9 cellular contexts compared by ENCODE assay signal in the genomic region with DNA sequence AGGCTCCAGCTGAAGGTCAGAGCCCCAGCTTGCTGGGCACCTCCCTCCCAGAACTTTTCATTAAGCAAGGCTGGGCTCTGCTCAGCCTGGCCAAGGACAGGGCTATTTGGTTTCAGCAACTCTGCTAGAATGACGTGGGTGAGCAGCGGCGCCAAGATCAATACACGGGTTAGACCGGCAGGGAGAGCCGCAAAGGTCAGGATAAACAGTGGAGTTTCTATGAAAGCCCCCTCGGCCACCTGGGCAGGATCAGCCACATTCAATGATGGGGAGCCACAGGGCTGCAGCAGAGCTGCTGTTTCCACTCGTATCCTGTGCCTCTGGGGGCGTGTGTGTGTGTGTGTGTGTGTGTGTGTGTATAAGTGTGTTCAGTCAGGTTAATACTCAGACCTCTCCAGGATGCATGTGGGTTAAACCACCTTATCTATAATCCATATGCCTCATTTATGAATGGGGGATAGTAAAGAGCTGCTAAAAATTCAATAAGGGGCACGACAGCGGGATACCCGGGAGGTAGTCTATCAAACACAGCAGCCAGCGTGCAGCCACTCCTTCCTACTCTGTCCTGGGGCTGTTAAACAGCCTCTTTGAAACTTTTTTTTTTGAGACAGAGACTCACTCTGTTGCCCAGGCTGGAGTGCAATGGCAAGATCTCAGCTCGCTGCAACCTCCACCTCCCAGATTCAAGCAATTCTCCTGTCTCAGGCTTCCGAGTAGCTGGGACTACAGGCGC. TPM values are rescaled to one million over a fixed set of nuclear protein-coding genes. Genes with fewer than 3 reads are reported as not detected.
DNase-seq lines count a peak whose midpoint lies in the region; ATAC-seq and TF ChIP-seq lines count a peak whose summit lies in the region.
"Had no signal": no experiment of that assay in that cellular context is flagged by ENCODE, and none has a peak within 500 bp of the region (broad histone marks: within the 10 kb centered on the region; RNA-seq: fewer than 3 reads in every experiment).

No MANE protein-coding gene starts in this region.

- H3K27ac Mint-ChIP-seq in CD4-positive, CD25-positive, alpha-beta regulatory T cell = peak overlapping the region; percentile 72 to 93 (median 89)
- no peak overlapping the region for H3K27ac Mint-ChIP-seq in endothelial cell (ENCODE audit: unreplicated experiment)

- H3K9me3 Mint-ChIP-seq in CD4-positive, CD25-positive, alpha-beta regulatory T cell = no peaks in the 10 kb centered on the region
- H3K9me3 Mint-ChIP-seq in endothelial cell (ENCODE audit: unreplicated experiment) = no peaks in the 10 kb centered on the region

- no peaks in the 10 kb centered on the region for H3K27me3 ChIP-seq in CD4-positive, CD25-positive, alpha-beta regulatory T cell (ENCODE audit: control insufficient read depth, insufficient read depth, low read length)
- no peaks in the 10 kb centered on the region for H3K27me3 ChIP-seq in neutrophil

- ATAC-seq in CD4-positive, CD25-positive, alpha-beta regulatory T cell (ENCODE audit: low read depth in 2 of 2) = peak; percentile 72 to 73
- ATAC-seq in HG03196 (IDR thresholded peaks at IDR 0.05; ENCODE audit: unreplicated experiment) = no peak
- ATAC-seq: GM12878 had no signal

- H3K4me1 ChIP-seq in CD4-positive, CD25-positive, alpha-beta regulatory T cell (ENCODE audit: control insufficient read depth, insufficient read depth, low read length, poor library complexity, severe bottlenecking) = peaks cover 91% of the 10 kb centered on the region
- H3K4me1 ChIP-seq in neutrophil (ENCODE audit: control insufficient read depth in 1 of 2, insufficient read depth in 1 of 2, low read depth in 1 of 2, low read length in 1 of 2) = peaks cover 68 to 91% of the 10 kb centered on the region in 2 experiments

- H3K4me1 Mint-ChIP-seq in CD4-positive, CD25-positive, alpha-beta regulatory T cell = peaks cover 26 to 95% (median 68%) of the 10 kb centered on the region in 4 donors
- H3K4me1 Mint-ChIP-seq in endothelial cell (ENCODE audit: unreplicated experiment) = peaks cover 79% of the 10 kb centered on the region

- no peaks in the 10 kb centered on the region for H3K27me3 Mint-ChIP-seq in CD4-positive, CD25-positive, alpha-beta regulatory T cell
- peaks cover 12% of the 10 kb centered on the region for H3K27me3 Mint-ChIP-seq in endothelial cell (ENCODE audit: unreplicated experiment)

- H3K4me3 ChIP-seq in CD4-positive, CD25-positive, alpha-beta regulatory T cell (ENCODE audit: low read depth, low read length) = peak overlapping the region; percentile 32
- no peak overlapping the region for H3K4me3 ChIP-seq in neutrophil (ENCODE audit: low read depth in 1 of 2, low read length in 1 of 2)
- H3K4me3 ChIP-seq: GM12878 had no signal

- H3K36me3 ChIP-seq in CD4-positive, CD25-positive, alpha-beta regulatory T cell (ENCODE audit: control insufficient read depth, insufficient read depth, low read length) = peaks cover 19% of the 10 kb centered on the region
- peaks cover 32% of the 10 kb centered on the region for H3K36me3 ChIP-seq in neutrophil

- H3K9me3 ChIP-seq in CD4-positive, CD25-positive, alpha-beta regulatory T cell (ENCODE audit: control insufficient read depth in 2 of 2, low read length in 2 of 2) = no peaks in the 10 kb centered on the region
- H3K9me3 ChIP-seq in neutrophil = no peaks in the 10 kb centered on the region

- no peak for TF ChIP-seq CTCF in endothelial cell (IDR thresholded peaks at IDR 0.05; ENCODE audit: unreplicated experiment)
- no peak for TF ChIP-seq CTCF in neutrophil (IDR thresholded peaks at IDR 0.05)
- TF ChIP-seq CTCF in GM13976 (IDR thresholded peaks at IDR 0.05; ENCODE audit: borderline replicate concordance, control extremely low read depth, extremely low read depth, insufficient read depth, missing control alignments) = no peak

- H3K27ac ChIP-seq in CD4-positive, CD25-positive, alpha-beta regulatory T cell (ENCODE audit: insufficient read depth, low read length, poor library complexity, severe bottlenecking) = peak overlapping the region; percentile 78
- H3K27ac ChIP-seq in neutrophil = peak overlapping the region; percentile 91

- peaks cover 23% of the 10 kb centered on the region for H3K36me3 Mint-ChIP-seq in CD4-positive, CD25-positive, alpha-beta regulatory T cell
- H3K36me3 Mint-ChIP-seq in endothelial cell (ENCODE audit: low read depth, unreplicated experiment) = peaks cover 24% of the 10 kb centered on the region

- peak overlapping the region; percentile 80 to 90 (median 84) for H3K4me3 Mint-ChIP-seq in CD4-positive, CD25-positive, alpha-beta regulatory T cell
- H3K4me3 Mint-ChIP-seq in endothelial cell (ENCODE audit: unreplicated experiment) = peak overlapping the region; percentile 7

- DNase-seq in CD4-positive, CD25-positive, alpha-beta regulatory T cell = peak in 2 of 3 donors; percentile 67 to 77
- peak; percentile 87 for DNase-seq in SHP77 treated with DMSO at 0.1 percent for 48 hours (lab: John Stamatoyannopoulos, UW)
- no peak for DNase-seq in endothelial cell (ENCODE audit: low spot score)
- DNase-seq in RPMI8226 = no peak
- DNase-seq in GM13976 (ENCODE audit: low spot score) = no peak
- DNase-seq in AG20443 (ENCODE audit: low spot score) = no peak

- in situ Hi-C loops in GM13976 (cut with MboI; ENCODE audit: low sequenced_read_pairs, unreplicated experiment) = no loop called here

RNA-seq across cellular contexts. Expression of a gene that starts 34.8 kb away (rescaled TPM):
- total RNA-seq in CD4-positive, CD25-positive, alpha-beta regulatory T cell = 1,341 TPM
- polyA plus RNA-seq in CD4-positive, CD25-positive, alpha-beta regulatory T cell = 10 to 100 TPM; 80.0 to 98.9 (median 93.4) TPM
- 931 TPM for total RNA-seq in endothelial cell (ENCODE audit: unreplicated experiment)

Comparison
In these comparisons a context has a peak if more than half of its experiments do, and no peak if none do; other contexts are left out.
1. DNase-seq: peak in CD4-positive, CD25-positive, alpha-beta regulatory T cell (2 of 3) and SHP77 treated with DMSO at 0.1 percent for 48 hours (single experiment); none in endothelial cell (single experiment), RPMI8226 (single experiment), GM13976 (single experiment) and AG20443 (single experiment).